ENCODE assay signal across 12 cellular contexts in the genomic region with DNA sequence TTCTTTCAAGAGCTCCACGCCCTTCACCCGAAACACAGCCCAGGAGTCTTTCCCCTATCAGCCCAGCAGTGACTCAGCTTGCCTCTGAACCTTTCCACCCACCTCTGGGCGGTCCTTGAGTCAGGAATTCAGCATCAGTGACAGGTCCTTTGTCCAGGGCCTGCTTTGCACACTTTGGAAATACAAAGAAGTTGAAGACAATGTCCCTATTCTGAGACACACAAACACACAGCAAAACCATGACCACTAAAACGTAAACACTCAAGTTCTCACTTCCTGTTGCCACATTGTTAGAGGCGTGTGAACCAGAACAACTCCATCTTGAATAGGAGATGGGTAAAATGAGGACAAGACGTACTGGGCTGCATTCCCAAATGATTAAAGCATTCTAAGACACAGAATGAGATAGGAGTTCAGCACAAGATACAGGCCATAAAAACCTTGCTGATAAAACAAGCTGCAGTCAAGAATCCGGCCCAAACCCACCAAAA. TPM values are rescaled to one million over a fixed set of nuclear protein-coding genes. Genes with fewer than 3 reads are reported as not detected.
DNase-seq lines count a peak whose midpoint lies in the region; ATAC-seq and TF ChIP-seq lines count a peak whose summit lies in the region.
"Had no signal": no experiment of that assay in that cellular context is flagged by ENCODE, and none has a peak within 500 bp of the region (broad histone marks: within the 10 kb centered on the region; RNA-seq: fewer than 3 reads in every experiment).

No MANE protein-coding gene starts in this region.

- TF ChIP-seq CTCF in MCF 10A (IDR thresholded peaks at IDR 0.05; ENCODE audit: unreplicated experiment) (no peak), breast epithelium (IDR thresholded peaks at IDR 0.05) (no peak), WTC11 (IDR thresholded peaks at IDR 0.05) (no peak)

- H3K27me3 ChIP-seq in breast epithelium = no peaks in the 10 kb centered on the region
- H3K27me3 ChIP-seq: vagina had no signal

- H3K27me3 Mint-ChIP-seq in MCF 10A (ENCODE audit: insufficient read depth, unreplicated experiment) = no peaks in the 10 kb centered on the region
- no peaks in the 10 kb centered on the region; the same call in 1 of the 2 replicates for H3K27me3 Mint-ChIP-seq in WTC11 (ENCODE audit: low read depth)

- no TSS peak for BruUV-seq in MCF 10A (replicated peaks; lab: Mats Ljungman, UMichigan)

- no peaks in the 10 kb centered on the region for H3K36me3 ChIP-seq in breast epithelium
- H3K36me3 ChIP-seq: vagina had no signal

- H3K4me1 ChIP-seq in breast epithelium = no peaks in the 10 kb centered on the region
- H3K4me1 ChIP-seq: vagina had no signal

- no peak overlapping the region for H3K4me3 ChIP-seq in breast epithelium
- H3K4me3 ChIP-seq: vagina had no signal

- POLR2A ChIA-PET in MCF 10A (lab: Yijun Ruan, JAX) (interaction anchor here (1.0 to 1.4 kb wide), 2 partner anchors 12 to 13 kb away, joined by 3 read pairs; no protein-coding TSS in a partner anchor), WTC11 (lab: Charles Lee) (no interaction called here)

- no peaks in the 10 kb centered on the region for H3K9me3 ChIP-seq in breast epithelium
- H3K9me3 ChIP-seq: vagina had no signal

- intact Hi-C loops in MCF 10A (cut with micrococcal nuclease) = loop anchor here (5.0 kb wide), 1 partner anchor 36 kb away; no protein-coding TSS in a partner anchor
- intact Hi-C loops in breast epithelium (cut with DNase I; ENCODE audit: low total_unique reads) = loop anchor here (5.0 kb wide), 1 partner anchor 339 kb away; no protein-coding TSS in a partner anchor

- CTCF ChIA-PET in MCF 10A (lab: Yijun Ruan, JAX) (interaction anchor here (0.8 kb wide), 1 partner anchor 25 kb away, joined by 3 read pairs; no protein-coding TSS in a partner anchor), WTC11 (lab: Charles Lee) (interaction anchor here (1.2 to 2.0 kb wide), 3 partner anchors 7 to 63 kb away, joined by 4 to 8 read pairs (median 7); a partner anchor contains a TSS)

- DNase-seq in MCF 10A (ENCODE audit: unreplicated experiment) (peak; percentile 59), breast epithelium (ENCODE audit: low spot score in 2 of 2) (no peak), WTC11 (ENCODE audit: low spot score) (no peak), iPS-NIHi7 (ENCODE audit: extremely low spot score) (peak; percentile 38), ecto neural progenitor cell (ENCODE audit: low spot score) (no peak)
- DNase-seq in activated CD4-positive, alpha-beta T cell treated with anti-CD3 and anti-CD28 coated beads for 4 hours = no peak
- DNase-seq: activated effector memory CD4-positive, alpha-beta T cell treated with anti-CD3 and anti-CD28 coated beads, Interleukin-2, amount 50 U/mL, for 16 hours had no signal

- ATAC-seq in WTC11 (no peak), GM18519 (IDR thresholded peaks at IDR 0.05; ENCODE audit: low FRiP score, unreplicated experiment) (no peak), HG03457 (IDR thresholded peaks at IDR 0.05; ENCODE audit: unreplicated experiment) (no peak)

- H3K27ac Mint-ChIP-seq in MCF 10A (ENCODE audit: low read depth, unreplicated experiment) (peak overlapping the region; percentile 66), WTC11 (no peak overlapping the region)

- H3K9me3 Mint-ChIP-seq in MCF 10A (ENCODE audit: unreplicated experiment) (no peaks in the 10 kb centered on the region), WTC11 (no peaks in the 10 kb centered on the region; the same call in 1 of the 2 replicates)

- H3K36me3 Mint-ChIP-seq in MCF 10A (ENCODE audit: insufficient read depth, unreplicated experiment) = peaks cover 6% of the 10 kb centered on the region
- H3K36me3 Mint-ChIP-seq in WTC11 = no peaks in the 10 kb centered on the region

- no peak for TF ChIP-seq POLR2A in breast epithelium (IDR thresholded peaks at IDR 0.05)

- H3K27ac ChIP-seq in breast epithelium = no peak overlapping the region
- H3K27ac ChIP-seq: KMS-11, vagina had no signal

- H3K4me1 Mint-ChIP-seq in MCF 10A (ENCODE audit: insufficient read depth, unreplicated experiment) (peaks cover 11% of the 10 kb centered on the region), WTC11 (peaks cover 27% of the 10 kb centered on the region)

- H3K4me3 Mint-ChIP-seq in MCF 10A (ENCODE audit: unreplicated experiment) (no peak overlapping the region), WTC11 (no peak overlapping the region)

TF ChIP-seq in WTC11, 78 proteins besides CTCF, POLR2A, EP300 and RAD21:
- TF ChIP-seq, protein P1, sequence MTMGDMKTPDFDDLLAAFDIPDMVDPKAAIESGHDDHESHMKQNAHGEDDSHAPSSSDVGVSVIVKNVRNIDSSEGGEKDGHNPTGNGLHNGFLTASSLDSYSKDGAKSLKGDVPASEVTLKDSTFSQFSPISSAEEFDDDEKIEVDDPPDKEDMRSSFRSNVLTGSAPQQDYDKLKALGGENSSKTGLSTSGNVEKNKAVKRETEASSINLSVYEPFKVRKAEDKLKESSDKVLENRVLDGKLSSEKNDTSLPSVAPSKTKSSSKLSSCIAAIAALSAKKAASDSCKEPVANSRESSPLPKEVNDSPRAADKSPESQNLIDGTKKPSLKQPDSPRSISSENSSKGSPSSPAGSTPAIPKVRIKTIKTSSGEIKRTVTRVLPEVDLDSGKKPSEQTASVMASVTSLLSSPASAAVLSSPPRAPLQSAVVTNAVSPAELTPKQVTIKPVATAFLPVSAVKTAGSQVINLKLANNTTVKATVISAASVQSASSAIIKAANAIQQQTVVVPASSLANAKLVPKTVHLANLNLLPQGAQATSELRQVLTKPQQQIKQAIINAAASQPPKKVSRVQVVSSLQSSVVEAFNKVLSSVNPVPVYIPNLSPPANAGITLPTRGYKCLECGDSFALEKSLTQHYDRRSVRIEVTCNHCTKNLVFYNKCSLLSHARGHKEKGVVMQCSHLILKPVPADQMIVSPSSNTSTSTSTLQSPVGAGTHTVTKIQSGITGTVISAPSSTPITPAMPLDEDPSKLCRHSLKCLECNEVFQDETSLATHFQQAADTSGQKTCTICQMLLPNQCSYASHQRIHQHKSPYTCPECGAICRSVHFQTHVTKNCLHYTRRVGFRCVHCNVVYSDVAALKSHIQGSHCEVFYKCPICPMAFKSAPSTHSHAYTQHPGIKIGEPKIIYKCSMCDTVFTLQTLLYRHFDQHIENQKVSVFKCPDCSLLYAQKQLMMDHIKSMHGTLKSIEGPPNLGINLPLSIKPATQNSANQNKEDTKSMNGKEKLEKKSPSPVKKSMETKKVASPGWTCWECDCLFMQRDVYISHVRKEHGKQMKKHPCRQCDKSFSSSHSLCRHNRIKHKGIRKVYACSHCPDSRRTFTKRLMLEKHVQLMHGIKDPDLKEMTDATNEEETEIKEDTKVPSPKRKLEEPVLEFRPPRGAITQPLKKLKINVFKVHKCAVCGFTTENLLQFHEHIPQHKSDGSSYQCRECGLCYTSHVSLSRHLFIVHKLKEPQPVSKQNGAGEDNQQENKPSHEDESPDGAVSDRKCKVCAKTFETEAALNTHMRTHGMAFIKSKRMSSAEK (CRISPR knock-in tag; IDR thresholded peaks at IDR 0.05; ENCODE audit: borderline replicate concordance) = peak; percentile 51; the same call in 1 of the 2 replicates
- TF ChIP-seq, protein P2, sequence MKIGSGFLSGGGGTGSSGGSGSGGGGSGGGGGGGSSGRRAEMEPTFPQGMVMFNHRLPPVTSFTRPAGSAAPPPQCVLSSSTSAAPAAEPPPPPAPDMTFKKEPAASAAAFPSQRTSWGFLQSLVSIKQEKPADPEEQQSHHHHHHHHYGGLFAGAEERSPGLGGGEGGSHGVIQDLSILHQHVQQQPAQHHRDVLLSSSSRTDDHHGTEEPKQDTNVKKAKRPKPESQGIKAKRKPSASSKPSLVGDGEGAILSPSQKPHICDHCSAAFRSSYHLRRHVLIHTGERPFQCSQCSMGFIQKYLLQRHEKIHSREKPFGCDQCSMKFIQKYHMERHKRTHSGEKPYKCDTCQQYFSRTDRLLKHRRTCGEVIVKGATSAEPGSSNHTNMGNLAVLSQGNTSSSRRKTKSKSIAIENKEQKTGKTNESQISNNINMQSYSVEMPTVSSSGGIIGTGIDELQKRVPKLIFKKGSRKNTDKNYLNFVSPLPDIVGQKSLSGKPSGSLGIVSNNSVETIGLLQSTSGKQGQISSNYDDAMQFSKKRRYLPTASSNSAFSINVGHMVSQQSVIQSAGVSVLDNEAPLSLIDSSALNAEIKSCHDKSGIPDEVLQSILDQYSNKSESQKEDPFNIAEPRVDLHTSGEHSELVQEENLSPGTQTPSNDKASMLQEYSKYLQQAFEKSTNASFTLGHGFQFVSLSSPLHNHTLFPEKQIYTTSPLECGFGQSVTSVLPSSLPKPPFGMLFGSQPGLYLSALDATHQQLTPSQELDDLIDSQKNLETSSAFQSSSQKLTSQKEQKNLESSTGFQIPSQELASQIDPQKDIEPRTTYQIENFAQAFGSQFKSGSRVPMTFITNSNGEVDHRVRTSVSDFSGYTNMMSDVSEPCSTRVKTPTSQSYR (CRISPR knock-in tag; IDR thresholded peaks at IDR 0.05) = no peak

RNA-seq across cellular contexts. Expression of a gene that starts 49.3 kb away (rescaled TPM):
- total RNA-seq in MCF 10A (2022) = not detected in 2 replicates
- total RNA-seq in breast epithelium = not detected
- 1.4 to 2.7 TPM (median 2.2 TPM) in 3 replicates for total RNA-seq in WTC11 (2021)
- total RNA-seq: posterior vena cava, vagina had no signal

Comparison
In these comparisons a context has a peak if more than half of its experiments do, and no peak if none do; other contexts are left out.
1. DNase-seq: peak in MCF 10A (single experiment) and iPS-NIHi7 (single experiment); none in breast epithelium (0 of 2), WTC11 (single experiment), ecto neural progenitor cell (single experiment) and activated CD4-positive, alpha-beta T cell treated with anti-CD3 and anti-CD28 coated beads for 4 hours (0 of 2).